Comparison of ENCODE assay signal across 1 cellular context in the genomic region with DNA sequence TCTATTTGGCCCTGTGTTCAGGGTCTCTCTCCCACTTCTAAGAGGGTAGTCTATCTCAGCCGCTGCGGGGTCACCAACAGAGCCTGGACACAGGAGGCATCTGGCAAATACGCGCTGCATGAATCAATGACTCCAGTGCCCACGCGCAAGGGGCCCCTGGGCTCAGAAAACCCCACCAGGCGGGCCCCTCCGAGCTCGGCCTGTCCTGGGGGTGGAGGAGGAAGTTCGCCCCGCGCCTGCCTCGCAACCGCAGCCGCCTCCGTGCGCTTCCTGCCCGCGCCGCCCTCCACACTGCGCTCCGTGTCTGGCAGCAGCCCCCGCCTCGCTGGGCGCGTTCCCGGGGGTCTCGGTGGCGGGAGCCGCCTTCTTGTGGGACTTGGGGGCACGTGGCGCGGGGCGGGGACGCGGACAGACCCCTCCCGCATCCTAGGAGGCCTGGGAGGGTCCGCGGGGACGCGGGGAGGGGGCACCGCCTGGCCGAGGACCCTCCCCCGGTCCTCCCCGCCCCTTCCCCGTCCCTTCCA.
TF ChIP-seq lines count a peak whose summit lies in the region.

No MANE protein-coding gene starts in this region.

TF ChIP-seq in GM23338, 12 proteins besides CTCF, POLR2A, EP300 and RAD21 (continued from another document):
- TF ChIP-seq, protein P1, sequence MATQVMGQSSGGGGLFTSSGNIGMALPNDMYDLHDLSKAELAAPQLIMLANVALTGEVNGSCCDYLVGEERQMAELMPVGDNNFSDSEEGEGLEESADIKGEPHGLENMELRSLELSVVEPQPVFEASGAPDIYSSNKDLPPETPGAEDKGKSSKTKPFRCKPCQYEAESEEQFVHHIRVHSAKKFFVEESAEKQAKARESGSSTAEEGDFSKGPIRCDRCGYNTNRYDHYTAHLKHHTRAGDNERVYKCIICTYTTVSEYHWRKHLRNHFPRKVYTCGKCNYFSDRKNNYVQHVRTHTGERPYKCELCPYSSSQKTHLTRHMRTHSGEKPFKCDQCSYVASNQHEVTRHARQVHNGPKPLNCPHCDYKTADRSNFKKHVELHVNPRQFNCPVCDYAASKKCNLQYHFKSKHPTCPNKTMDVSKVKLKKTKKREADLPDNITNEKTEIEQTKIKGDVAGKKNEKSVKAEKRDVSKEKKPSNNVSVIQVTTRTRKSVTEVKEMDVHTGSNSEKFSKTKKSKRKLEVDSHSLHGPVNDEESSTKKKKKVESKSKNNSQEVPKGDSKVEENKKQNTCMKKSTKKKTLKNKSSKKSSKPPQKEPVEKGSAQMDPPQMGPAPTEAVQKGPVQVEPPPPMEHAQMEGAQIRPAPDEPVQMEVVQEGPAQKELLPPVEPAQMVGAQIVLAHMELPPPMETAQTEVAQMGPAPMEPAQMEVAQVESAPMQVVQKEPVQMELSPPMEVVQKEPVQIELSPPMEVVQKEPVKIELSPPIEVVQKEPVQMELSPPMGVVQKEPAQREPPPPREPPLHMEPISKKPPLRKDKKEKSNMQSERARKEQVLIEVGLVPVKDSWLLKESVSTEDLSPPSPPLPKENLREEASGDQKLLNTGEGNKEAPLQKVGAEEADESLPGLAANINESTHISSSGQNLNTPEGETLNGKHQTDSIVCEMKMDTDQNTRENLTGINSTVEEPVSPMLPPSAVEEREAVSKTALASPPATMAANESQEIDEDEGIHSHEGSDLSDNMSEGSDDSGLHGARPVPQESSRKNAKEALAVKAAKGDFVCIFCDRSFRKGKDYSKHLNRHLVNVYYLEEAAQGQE (IDR thresholded peaks at IDR 0.05; ENCODE audit: unreplicated experiment): no peak
- TF ChIP-seq EZH2phosphoT487 (IDR thresholded peaks at IDR 0.05; ENCODE audit: unreplicated experiment): no peak
- TF ChIP-seq, protein P2, sequence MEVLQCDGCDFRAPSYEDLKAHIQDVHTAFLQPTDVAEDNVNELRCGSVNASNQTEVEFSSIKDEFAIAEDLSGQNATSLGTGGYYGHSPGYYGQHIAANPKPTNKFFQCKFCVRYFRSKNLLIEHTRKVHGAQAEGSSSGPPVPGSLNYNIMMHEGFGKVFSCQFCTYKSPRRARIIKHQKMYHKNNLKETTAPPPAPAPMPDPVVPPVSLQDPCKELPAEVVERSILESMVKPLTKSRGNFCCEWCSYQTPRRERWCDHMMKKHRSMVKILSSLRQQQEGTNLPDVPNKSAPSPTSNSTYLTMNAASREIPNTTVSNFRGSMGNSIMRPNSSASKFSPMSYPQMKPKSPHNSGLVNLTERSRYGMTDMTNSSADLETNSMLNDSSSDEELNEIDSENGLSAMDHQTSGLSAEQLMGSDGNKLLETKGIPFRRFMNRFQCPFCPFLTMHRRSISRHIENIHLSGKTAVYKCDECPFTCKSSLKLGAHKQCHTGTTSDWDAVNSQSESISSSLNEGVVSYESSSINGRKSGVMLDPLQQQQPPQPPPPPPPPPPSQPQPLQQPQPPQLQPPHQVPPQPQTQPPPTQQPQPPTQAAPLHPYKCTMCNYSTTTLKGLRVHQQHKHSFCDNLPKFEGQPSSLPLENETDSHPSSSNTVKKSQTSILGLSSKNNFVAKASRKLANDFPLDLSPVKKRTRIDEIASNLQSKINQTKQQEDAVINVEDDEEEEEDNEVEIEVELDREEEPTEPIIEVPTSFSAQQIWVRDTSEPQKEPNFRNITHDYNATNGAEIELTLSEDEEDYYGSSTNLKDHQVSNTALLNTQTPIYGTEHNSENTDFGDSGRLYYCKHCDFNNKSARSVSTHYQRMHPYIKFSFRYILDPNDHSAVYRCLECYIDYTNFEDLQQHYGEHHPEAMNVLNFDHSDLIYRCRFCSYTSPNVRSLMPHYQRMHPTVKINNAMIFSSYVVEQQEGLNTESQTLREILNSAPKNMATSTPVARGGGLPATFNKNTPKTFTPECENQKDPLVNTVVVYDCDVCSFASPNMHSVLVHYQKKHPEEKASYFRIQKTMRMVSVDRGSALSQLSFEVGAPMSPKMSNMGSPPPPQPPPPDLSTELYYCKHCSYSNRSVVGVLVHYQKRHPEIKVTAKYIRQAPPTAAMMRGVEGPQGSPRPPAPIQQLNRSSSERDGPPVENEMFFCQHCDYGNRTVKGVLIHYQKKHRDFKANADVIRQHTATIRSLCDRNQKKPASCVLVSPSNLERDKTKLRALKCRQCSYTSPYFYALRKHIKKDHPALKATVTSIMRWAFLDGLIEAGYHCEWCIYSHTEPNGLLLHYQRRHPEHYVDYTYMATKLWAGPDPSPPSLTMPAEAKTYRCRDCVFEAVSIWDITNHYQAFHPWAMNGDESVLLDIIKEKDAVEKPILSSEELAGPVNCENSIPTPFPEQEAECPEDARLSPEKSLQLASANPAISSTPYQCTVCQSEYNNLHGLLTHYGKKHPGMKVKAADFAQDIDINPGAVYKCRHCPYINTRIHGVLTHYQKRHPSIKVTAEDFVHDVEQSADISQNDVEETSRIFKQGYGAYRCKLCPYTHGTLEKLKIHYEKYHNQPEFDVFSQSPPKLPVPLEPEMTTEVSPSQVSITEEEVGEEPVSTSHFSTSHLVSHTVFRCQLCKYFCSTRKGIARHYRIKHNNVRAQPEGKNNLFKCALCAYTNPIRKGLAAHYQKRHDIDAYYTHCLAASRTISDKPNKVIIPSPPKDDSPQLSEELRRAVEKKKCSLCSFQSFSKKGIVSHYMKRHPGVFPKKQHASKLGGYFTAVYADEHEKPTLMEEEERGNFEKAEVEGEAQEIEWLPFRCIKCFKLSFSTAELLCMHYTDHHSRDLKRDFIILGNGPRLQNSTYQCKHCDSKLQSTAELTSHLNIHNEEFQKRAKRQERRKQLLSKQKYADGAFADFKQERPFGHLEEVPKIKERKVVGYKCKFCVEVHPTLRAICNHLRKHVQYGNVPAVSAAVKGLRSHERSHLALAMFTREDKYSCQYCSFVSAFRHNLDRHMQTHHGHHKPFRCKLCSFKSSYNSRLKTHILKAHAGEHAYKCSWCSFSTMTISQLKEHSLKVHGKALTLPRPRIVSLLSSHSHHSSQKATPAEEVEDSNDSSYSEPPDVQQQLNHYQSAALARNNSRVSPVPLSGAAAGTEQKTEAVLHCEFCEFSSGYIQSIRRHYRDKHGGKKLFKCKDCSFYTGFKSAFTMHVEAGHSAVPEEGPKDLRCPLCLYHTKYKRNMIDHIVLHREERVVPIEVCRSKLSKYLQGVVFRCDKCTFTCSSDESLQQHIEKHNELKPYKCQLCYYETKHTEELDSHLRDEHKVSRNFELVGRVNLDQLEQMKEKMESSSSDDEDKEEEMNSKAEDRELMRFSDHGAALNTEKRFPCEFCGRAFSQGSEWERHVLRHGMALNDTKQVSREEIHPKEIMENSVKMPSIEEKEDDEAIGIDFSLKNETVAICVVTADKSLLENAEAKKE (CRISPR knock-in tag; IDR thresholded peaks at IDR 0.05): no peak
- no peak for TF ChIP-seq NANOG (IDR thresholded peaks at IDR 0.05; ENCODE audit: borderline replicate concordance)
